In genomic region chr14:104066719-104067118, GRCh38 we compare ENCODE assay signal across 11 cellular contexts. TPM values are rescaled to one million over a fixed set of nuclear protein-coding genes. Genes with fewer than 3 reads are reported as not detected.
"Had no signal": no experiment of that assay in that cellular context is flagged by ENCODE, and none has a peak within 500 bp of the region (broad histone marks: within the 10 kb centered on the region; RNA-seq: fewer than 3 reads in every experiment).

No MANE protein-coding gene starts in this region.

- DNase-seq: IMR-90, KBM-7, KG1 had no signal

- H3K27ac ChIP-seq: HL-60, KMS-11 had no signal

- FAIRE-seq: HepG2, HTR-8/SVneo, K562 had no signal

- H3K4me1 Mint-ChIP-seq: IgD-negative memory B cell had no signal

- ATAC-seq: HepG2, K562 had no signal

- H3K4me3 ChIP-seq: K562 had no signal

- H3K9ac ChIP-seq: KMS-11 had no signal

- H3K4me2 ChIP-seq: KMS-11 had no signal

- H3K36me3 Mint-ChIP-seq: IgD-negative memory B cell had no signal

- H3K27ac Mint-ChIP-seq: IgD-negative memory B cell had no signal

RNA-seq across cellular contexts. Expression of gene ASPG, which starts 18.8 kb away (rescaled TPM):
- total RNA-seq: HepG2, HT-29, HT1080, IMR-90 had no signal
- polyA plus RNA-seq: HepG2, IgD-negative memory B cell, IMR-90, K562 had no signal
